ENCODE assay signal across 20 cellular contexts in the genomic region with DNA sequence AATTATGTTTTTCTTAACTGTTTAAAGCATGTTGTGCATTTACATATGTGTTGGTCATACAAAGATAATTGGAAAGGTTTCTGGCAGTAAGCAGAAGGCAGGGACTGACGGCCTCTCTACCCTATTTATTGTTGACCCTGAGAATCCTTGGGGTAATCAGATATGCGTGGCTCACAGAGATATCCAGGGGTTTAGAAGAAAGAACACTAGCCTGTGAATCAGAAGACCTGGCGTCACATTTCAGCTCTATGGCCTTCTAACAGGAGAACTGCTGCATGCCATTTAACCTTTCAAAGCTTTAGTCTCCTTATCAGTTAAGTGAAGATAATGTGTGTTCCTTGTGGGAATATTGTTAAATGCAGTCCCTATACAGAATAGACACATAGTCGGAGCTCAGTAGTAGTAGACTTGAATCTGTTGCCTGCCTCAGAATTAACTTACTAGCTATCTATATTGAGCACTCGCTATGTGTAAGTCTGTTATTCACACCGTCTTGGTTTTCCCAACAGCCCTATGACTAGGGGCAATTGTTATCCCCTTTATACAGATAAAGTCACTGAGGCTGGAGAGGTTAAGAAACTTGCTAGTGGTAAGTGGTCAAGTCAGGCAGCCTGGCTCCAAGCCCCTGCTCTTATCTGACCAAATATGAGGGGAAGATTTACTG.
DNase-seq lines count a peak whose midpoint lies in the region; ATAC-seq and TF ChIP-seq lines count a peak whose summit lies in the region.
"Had no signal": no experiment of that assay in that cellular context is flagged by ENCODE, and none has a peak within 500 bp of the region (broad histone marks: within the 10 kb centered on the region; RNA-seq: fewer than 3 reads in every experiment).

No MANE protein-coding gene starts in this region.

- H3K4ac ChIP-seq in mesendoderm (ENCODE audit: low read depth, low read length) = no peak overlapping the region

- TF ChIP-seq CTCF in right atrium auricular region (IDR thresholded peaks at IDR 0.05) (no peak), upper lobe of right lung (IDR thresholded peaks at IDR 0.05) (no peak)

- no peak overlapping the region for H3K56ac ChIP-seq in mesendoderm (ENCODE audit: low read length)

- H3K79me1 ChIP-seq in mesendoderm (ENCODE audit: low read length) = no peaks in the 10 kb centered on the region

- no peak overlapping the region for H2AK5ac ChIP-seq in mesendoderm (ENCODE audit: low read length)

- H3K23ac ChIP-seq in mesendoderm (ENCODE audit: low read length) = no peak overlapping the region

- H3K79me2 ChIP-seq in mesendoderm (ENCODE audit: control insufficient read depth, insufficient read depth, low read length) = no peaks in the 10 kb centered on the region

- H3K9me3 ChIP-seq in right atrium auricular region (no peaks in the 10 kb centered on the region), upper lobe of right lung (no peaks in the 10 kb centered on the region)
- H3K9me3 ChIP-seq: transverse colon had no signal

- no peak overlapping the region for H4K8ac ChIP-seq in mesendoderm (ENCODE audit: low read depth, low read length)

- H3K4me3 ChIP-seq in right atrium auricular region = no peak overlapping the region
- H3K4me3 ChIP-seq in mesendoderm (ENCODE audit: low read length) = no peak overlapping the region
- no peak overlapping the region for H3K4me3 ChIP-seq in upper lobe of right lung
- H3K4me3 ChIP-seq: transverse colon had no signal

- intact Hi-C loops in Right ventricle myocardium superior (cut with DNase I) = no loop called here
- intact Hi-C loops in upper lobe of right lung (cut with DNase I) = no loop called here

- no peak overlapping the region for H3K9ac ChIP-seq in mesendoderm (ENCODE audit: low read length)

- H3K36me3 ChIP-seq in right atrium auricular region (no peaks in the 10 kb centered on the region), mesendoderm (ENCODE audit: control insufficient read depth, insufficient read depth, low read length) (no peaks in the 10 kb centered on the region), upper lobe of right lung (no peaks in the 10 kb centered on the region)
- H3K36me3 ChIP-seq: transverse colon had no signal

- H2BK5ac ChIP-seq in mesendoderm (ENCODE audit: low read length) = no peak overlapping the region

- no peak overlapping the region for H3K27ac ChIP-seq in right atrium auricular region
- H3K27ac ChIP-seq in cingulate gyrus (ENCODE audit: low read depth, low read length) = peak overlapping the region; percentile 8
- no peak overlapping the region for H3K27ac ChIP-seq in mesendoderm (ENCODE audit: low read depth, low read length)
- H3K27ac ChIP-seq in upper lobe of right lung = peak overlapping the region; percentile 28
- H3K27ac ChIP-seq: C4-2B, transverse colon had no signal

- H4K5ac ChIP-seq in mesendoderm (ENCODE audit: low read length) = no peak overlapping the region

- H3K18ac ChIP-seq in mesendoderm (ENCODE audit: low read length) = no peak overlapping the region

- ATAC-seq in Right ventricle myocardium superior (ENCODE audit: poor library complexity) (peak; percentile 20), upper lobe of right lung (no peak), HG02798 (IDR thresholded peaks at IDR 0.05; ENCODE audit: poor library complexity, unreplicated experiment) (no peak), GM18868 (IDR thresholded peaks at IDR 0.05; ENCODE audit: unreplicated experiment) (no peak)
- ATAC-seq: T-cell had no signal

- DNase-seq in Right ventricle myocardium superior (no peak), right atrium auricular region (ENCODE audit: low spot score) (no peak), mesendoderm (peak; percentile 92), upper lobe of right lung (no peak), hippocampal formation (lab: John Stamatoyannopoulos, UW) (no peak)
- DNase-seq: ACHN; activated CD4-positive, alpha-beta T cell treated with anti-CD3 and anti-CD28 coated beads, Interleukin-2, amount 50 U/mL, for 1 hour; DMS153; midbrain; NCI-H2029 treated with DMSO at 0.1 percent for 48 hours; NCI-H510A; retina; SHP77; stimulated activated naive CD4-positive, alpha-beta T cell; T-cell; transverse colon had no signal

- no peak overlapping the region for H2BK15ac ChIP-seq in mesendoderm (replicated peaks; ENCODE audit: low read depth)

- H3K27me3 ChIP-seq in right atrium auricular region = no peaks in the 10 kb centered on the region
- no peaks in the 10 kb centered on the region for H3K27me3 ChIP-seq in mesendoderm (ENCODE audit: insufficient read depth, low read length, poor library complexity)
- H3K27me3 ChIP-seq in upper lobe of right lung = no peaks in the 10 kb centered on the region
- H3K27me3 ChIP-seq: transverse colon had no signal

- no peak overlapping the region for H3K4me2 ChIP-seq in mesendoderm (ENCODE audit: low read length)

- WGBS in mesendoderm (ENCODE audit: extremely low coverage, insufficient coverage, low lambda C conversion rate) = no CpG with 5 or more reads among the region's 6 CpGs

- peaks cover 0 to 28% of the 10 kb centered on the region in 2 donors for H3K4me1 ChIP-seq in right atrium auricular region
- no peaks in the 10 kb centered on the region for H3K4me1 ChIP-seq in mesendoderm (ENCODE audit: control insufficient read depth, low read depth, low read length)
- no peaks in the 10 kb centered on the region for H3K4me1 ChIP-seq in upper lobe of right lung
- H3K4me1 ChIP-seq: transverse colon had no signal

- H2BK120ac ChIP-seq in mesendoderm (ENCODE audit: low read depth, low read length) = no peak overlapping the region

Comparison
In these comparisons a context has a peak if more than half of its experiments do, and no peak if none do; other contexts are left out.
1. H3K27ac ChIP-seq: peak in cingulate gyrus (single experiment) and upper lobe of right lung (single experiment); none in right atrium auricular region (0 of 2) and mesendoderm (single experiment).